1 cellular context compared by ENCODE assay signal in the genomic region with DNA sequence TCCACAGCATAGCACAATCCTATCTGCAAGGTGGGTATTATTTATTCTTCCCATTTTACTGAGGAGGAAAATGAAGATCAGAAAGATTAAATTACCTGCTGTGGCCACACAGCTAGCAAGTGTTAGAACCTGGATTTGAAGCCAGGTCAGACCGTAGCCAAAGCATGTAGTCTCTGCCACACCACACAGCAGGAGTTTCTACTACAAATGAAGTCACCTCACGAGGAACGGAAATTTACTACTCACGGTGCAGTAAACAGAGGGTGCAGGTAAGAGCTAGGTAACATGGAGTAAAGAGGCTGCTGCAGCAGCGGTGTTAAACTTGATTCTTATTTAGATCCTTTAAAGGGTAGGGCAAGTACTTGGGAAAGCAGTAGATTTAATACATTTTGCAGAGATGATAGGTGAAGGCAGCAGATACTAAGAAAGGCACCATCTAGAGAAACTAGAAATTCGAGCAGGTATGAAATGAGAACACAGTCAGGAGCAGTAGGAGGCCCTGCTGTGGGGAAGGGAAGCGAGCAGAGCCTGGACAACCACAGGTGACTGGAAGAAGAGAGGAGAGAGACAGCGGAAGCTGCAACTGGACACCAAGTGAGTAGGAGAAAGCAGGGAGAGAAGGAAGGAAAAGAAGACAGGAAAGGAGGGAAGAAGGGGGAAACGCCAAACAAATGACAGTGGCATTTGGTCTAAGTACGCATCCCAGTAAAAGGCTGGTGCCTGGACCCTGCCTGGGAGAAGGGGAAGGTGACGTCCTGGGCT.
TF ChIP-seq lines count a peak whose summit lies in the region.

No MANE protein-coding gene starts in this region.

TF ChIP-seq in GM23338, 12 proteins besides CTCF, POLR2A, EP300 and RAD21 (continued from another document):
- TF ChIP-seq, protein P1, sequence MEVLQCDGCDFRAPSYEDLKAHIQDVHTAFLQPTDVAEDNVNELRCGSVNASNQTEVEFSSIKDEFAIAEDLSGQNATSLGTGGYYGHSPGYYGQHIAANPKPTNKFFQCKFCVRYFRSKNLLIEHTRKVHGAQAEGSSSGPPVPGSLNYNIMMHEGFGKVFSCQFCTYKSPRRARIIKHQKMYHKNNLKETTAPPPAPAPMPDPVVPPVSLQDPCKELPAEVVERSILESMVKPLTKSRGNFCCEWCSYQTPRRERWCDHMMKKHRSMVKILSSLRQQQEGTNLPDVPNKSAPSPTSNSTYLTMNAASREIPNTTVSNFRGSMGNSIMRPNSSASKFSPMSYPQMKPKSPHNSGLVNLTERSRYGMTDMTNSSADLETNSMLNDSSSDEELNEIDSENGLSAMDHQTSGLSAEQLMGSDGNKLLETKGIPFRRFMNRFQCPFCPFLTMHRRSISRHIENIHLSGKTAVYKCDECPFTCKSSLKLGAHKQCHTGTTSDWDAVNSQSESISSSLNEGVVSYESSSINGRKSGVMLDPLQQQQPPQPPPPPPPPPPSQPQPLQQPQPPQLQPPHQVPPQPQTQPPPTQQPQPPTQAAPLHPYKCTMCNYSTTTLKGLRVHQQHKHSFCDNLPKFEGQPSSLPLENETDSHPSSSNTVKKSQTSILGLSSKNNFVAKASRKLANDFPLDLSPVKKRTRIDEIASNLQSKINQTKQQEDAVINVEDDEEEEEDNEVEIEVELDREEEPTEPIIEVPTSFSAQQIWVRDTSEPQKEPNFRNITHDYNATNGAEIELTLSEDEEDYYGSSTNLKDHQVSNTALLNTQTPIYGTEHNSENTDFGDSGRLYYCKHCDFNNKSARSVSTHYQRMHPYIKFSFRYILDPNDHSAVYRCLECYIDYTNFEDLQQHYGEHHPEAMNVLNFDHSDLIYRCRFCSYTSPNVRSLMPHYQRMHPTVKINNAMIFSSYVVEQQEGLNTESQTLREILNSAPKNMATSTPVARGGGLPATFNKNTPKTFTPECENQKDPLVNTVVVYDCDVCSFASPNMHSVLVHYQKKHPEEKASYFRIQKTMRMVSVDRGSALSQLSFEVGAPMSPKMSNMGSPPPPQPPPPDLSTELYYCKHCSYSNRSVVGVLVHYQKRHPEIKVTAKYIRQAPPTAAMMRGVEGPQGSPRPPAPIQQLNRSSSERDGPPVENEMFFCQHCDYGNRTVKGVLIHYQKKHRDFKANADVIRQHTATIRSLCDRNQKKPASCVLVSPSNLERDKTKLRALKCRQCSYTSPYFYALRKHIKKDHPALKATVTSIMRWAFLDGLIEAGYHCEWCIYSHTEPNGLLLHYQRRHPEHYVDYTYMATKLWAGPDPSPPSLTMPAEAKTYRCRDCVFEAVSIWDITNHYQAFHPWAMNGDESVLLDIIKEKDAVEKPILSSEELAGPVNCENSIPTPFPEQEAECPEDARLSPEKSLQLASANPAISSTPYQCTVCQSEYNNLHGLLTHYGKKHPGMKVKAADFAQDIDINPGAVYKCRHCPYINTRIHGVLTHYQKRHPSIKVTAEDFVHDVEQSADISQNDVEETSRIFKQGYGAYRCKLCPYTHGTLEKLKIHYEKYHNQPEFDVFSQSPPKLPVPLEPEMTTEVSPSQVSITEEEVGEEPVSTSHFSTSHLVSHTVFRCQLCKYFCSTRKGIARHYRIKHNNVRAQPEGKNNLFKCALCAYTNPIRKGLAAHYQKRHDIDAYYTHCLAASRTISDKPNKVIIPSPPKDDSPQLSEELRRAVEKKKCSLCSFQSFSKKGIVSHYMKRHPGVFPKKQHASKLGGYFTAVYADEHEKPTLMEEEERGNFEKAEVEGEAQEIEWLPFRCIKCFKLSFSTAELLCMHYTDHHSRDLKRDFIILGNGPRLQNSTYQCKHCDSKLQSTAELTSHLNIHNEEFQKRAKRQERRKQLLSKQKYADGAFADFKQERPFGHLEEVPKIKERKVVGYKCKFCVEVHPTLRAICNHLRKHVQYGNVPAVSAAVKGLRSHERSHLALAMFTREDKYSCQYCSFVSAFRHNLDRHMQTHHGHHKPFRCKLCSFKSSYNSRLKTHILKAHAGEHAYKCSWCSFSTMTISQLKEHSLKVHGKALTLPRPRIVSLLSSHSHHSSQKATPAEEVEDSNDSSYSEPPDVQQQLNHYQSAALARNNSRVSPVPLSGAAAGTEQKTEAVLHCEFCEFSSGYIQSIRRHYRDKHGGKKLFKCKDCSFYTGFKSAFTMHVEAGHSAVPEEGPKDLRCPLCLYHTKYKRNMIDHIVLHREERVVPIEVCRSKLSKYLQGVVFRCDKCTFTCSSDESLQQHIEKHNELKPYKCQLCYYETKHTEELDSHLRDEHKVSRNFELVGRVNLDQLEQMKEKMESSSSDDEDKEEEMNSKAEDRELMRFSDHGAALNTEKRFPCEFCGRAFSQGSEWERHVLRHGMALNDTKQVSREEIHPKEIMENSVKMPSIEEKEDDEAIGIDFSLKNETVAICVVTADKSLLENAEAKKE (CRISPR knock-in tag; IDR thresholded peaks at IDR 0.05) = no peak
- TF ChIP-seq POLR2AphosphoS5 (IDR thresholded peaks at IDR 0.05; ENCODE audit: low read depth) (no peak), JUNB (IDR thresholded peaks at IDR 0.05; ENCODE audit: unreplicated experiment) (no peak), EZH2 (IDR thresholded peaks at IDR 0.05; ENCODE audit: low read depth, unreplicated experiment) (no peak)
- TF ChIP-seq, protein P2, sequence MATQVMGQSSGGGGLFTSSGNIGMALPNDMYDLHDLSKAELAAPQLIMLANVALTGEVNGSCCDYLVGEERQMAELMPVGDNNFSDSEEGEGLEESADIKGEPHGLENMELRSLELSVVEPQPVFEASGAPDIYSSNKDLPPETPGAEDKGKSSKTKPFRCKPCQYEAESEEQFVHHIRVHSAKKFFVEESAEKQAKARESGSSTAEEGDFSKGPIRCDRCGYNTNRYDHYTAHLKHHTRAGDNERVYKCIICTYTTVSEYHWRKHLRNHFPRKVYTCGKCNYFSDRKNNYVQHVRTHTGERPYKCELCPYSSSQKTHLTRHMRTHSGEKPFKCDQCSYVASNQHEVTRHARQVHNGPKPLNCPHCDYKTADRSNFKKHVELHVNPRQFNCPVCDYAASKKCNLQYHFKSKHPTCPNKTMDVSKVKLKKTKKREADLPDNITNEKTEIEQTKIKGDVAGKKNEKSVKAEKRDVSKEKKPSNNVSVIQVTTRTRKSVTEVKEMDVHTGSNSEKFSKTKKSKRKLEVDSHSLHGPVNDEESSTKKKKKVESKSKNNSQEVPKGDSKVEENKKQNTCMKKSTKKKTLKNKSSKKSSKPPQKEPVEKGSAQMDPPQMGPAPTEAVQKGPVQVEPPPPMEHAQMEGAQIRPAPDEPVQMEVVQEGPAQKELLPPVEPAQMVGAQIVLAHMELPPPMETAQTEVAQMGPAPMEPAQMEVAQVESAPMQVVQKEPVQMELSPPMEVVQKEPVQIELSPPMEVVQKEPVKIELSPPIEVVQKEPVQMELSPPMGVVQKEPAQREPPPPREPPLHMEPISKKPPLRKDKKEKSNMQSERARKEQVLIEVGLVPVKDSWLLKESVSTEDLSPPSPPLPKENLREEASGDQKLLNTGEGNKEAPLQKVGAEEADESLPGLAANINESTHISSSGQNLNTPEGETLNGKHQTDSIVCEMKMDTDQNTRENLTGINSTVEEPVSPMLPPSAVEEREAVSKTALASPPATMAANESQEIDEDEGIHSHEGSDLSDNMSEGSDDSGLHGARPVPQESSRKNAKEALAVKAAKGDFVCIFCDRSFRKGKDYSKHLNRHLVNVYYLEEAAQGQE (IDR thresholded peaks at IDR 0.05; ENCODE audit: unreplicated experiment) = no peak
